23 cellular contexts compared by ENCODE assay signal in genomic region chr21:46489800-46490199, GRCh38. TPM values are rescaled to one million over a fixed set of nuclear protein-coding genes. Genes with fewer than 3 reads are reported as not detected.
DNase-seq lines count a peak whose midpoint lies in the region; ATAC-seq, FAIRE-seq and TF ChIP-seq lines count a peak whose summit lies in the region.
"Had no signal": no experiment of that assay in that cellular context is flagged by ENCODE, and none has a peak within 500 bp of the region (broad histone marks: within the 10 kb centered on the region; RNA-seq: fewer than 3 reads in every experiment).

No MANE protein-coding gene starts in this region.

- peaks cover 20% of the 10 kb centered on the region for H3K4me1 ChIP-seq in left ventricle myocardium inferior
- H3K4me1 ChIP-seq: BLaER1, Peyer's patch had no signal

- CTCF ChIA-PET in activated CD4-positive, alpha-beta T cell treated with anti-CD3 and anti-CD28 coated beads, Interleukin-2, amount 10 ng/mL, durations not matched to agents 7 days and 5 days (lab: Charles Lee) = interaction anchor here (1.8 kb wide), 1 partner anchor 9 kb away, joined by 3 read pairs; no protein-coding TSS in a partner anchor
- CTCF ChIA-PET in activated CD4-positive, alpha-beta memory T cell treated with anti-CD3 and anti-CD28 coated beads, Interleukin-2, amount 10 ng/mL, durations not matched to agents 7 days and 5 days (lab: Charles Lee) = interaction anchor here (0.8 kb wide), 1 partner anchor 147 kb away, joined by 3 read pairs; no protein-coding TSS in a partner anchor

- H3K27me3 Mint-ChIP-seq in activated CD4-positive, alpha-beta T cell treated with anti-CD3 and anti-CD28 coated beads, Interleukin-2, amount 10 ng/mL, durations not matched to agents 7 days and 5 days = no peaks in the 10 kb centered on the region
- no peaks in the 10 kb centered on the region for H3K27me3 Mint-ChIP-seq in nephron (ENCODE audit: low read depth)
- H3K27me3 Mint-ChIP-seq in activated CD4-positive, alpha-beta memory T cell treated with anti-CD3 and anti-CD28 coated beads, Interleukin-2, amount 10 ng/mL, durations not matched to agents 7 days and 5 days = no peaks in the 10 kb centered on the region
- H3K27me3 Mint-ChIP-seq: CD4-positive, alpha-beta memory T cell had no signal

- peaks cover 3% of the 10 kb centered on the region for H3K9me3 Mint-ChIP-seq in activated CD4-positive, alpha-beta T cell treated with anti-CD3 and anti-CD28 coated beads, Interleukin-2, amount 10 ng/mL, durations not matched to agents 7 days and 5 days
- peaks cover 3% of the 10 kb centered on the region for H3K9me3 Mint-ChIP-seq in nephron
- no peaks in the 10 kb centered on the region for H3K9me3 Mint-ChIP-seq in activated CD4-positive, alpha-beta memory T cell treated with anti-CD3 and anti-CD28 coated beads, Interleukin-2, amount 10 ng/mL, durations not matched to agents 7 days and 5 days

- H3K4me3 Mint-ChIP-seq in activated CD4-positive, alpha-beta T cell treated with anti-CD3 and anti-CD28 coated beads, Interleukin-2, amount 10 ng/mL, durations not matched to agents 7 days and 5 days = no peak overlapping the region
- H3K4me3 Mint-ChIP-seq in nephron = no peak overlapping the region
- no peak overlapping the region for H3K4me3 Mint-ChIP-seq in activated CD4-positive, alpha-beta memory T cell treated with anti-CD3 and anti-CD28 coated beads, Interleukin-2, amount 10 ng/mL, durations not matched to agents 7 days and 5 days
- H3K4me3 Mint-ChIP-seq: CD4-positive, alpha-beta memory T cell had no signal

- no peak for ATAC-seq in GM19035 (IDR thresholded peaks at IDR 0.05; ENCODE audit: unreplicated experiment)
- ATAC-seq: HCT116 had no signal

- H3K36me3 ChIP-seq in H7 (replicated peaks; ENCODE audit: control insufficient read depth, insufficient read depth, low read length) (peaks cover 1% of the 10 kb centered on the region; the same call in 1 of the 2 replicates), left ventricle myocardium inferior (peaks cover 54% of the 10 kb centered on the region)

- H3K4me3 ChIP-seq in H7 (ENCODE audit: insufficient read depth, low read depth, low read length) (no peak overlapping the region), left ventricle myocardium inferior (no peak overlapping the region)
- H3K4me3 ChIP-seq: BLaER1, Peyer's patch had no signal

- peak overlapping the region; percentile 16 for H3K27ac ChIP-seq in left ventricle myocardium inferior (replicated peaks)
- H3K27ac ChIP-seq: 22Rv1, BLaER1, HL-60, Peyer's patch had no signal

- POLR2A ChIA-PET in activated CD4-positive, alpha-beta T cell treated with anti-CD3 and anti-CD28 coated beads, Interleukin-2, amount 10 ng/mL, durations not matched to agents 7 days and 5 days (lab: Charles Lee) = no interaction called here
- POLR2A ChIA-PET in activated CD4-positive, alpha-beta memory T cell treated with anti-CD3 and anti-CD28 coated beads, Interleukin-2, amount 10 ng/mL, durations not matched to agents 7 days and 5 days (lab: Charles Lee) = no interaction called here

- peaks cover 8% of the 10 kb centered on the region for H3K4me1 Mint-ChIP-seq in activated CD4-positive, alpha-beta T cell treated with anti-CD3 and anti-CD28 coated beads, Interleukin-2, amount 10 ng/mL, durations not matched to agents 7 days and 5 days
- H3K4me1 Mint-ChIP-seq in nephron = peaks cover 8% of the 10 kb centered on the region
- peaks cover 2% of the 10 kb centered on the region for H3K4me1 Mint-ChIP-seq in activated CD4-positive, alpha-beta memory T cell treated with anti-CD3 and anti-CD28 coated beads, Interleukin-2, amount 10 ng/mL, durations not matched to agents 7 days and 5 days

- DNase-seq in activated CD4-positive, alpha-beta T cell treated with anti-CD3 and anti-CD28 coated beads, Interleukin-2, amount 10 ng/mL, durations not matched to agents 7 days and 5 days = no peak
- DNase-seq in activated CD4-positive, alpha-beta T cell treated with anti-CD3 and anti-CD28 coated beads for 48 hours = no peak
- DNase-seq in H7 (peak; percentile 48), left ventricle myocardium inferior (no peak), HTR-8/SVneo (ENCODE audit: insufficient read length, low spot score) (no peak)
- no peak for DNase-seq in activated CD4-positive, alpha-beta memory T cell treated with anti-CD3 and anti-CD28 coated beads, Interleukin-2, amount 10 ng/mL, durations not matched to agents 7 days and 5 days
- DNase-seq: ACHN; CD4-positive, alpha-beta memory T cell; GDM1; KG1; NCI-H1092 treated with DMSO at 0.1 percent for 48 hours; NCI-H1436 treated with DMSO at 0.1 percent for 48 hours; NCI-H2029; NCI-H226; NCI-H510A treated with DMSO at 0.1 percent for 48 hours; NCI-H774; Peyer's patch had no signal

- TF ChIP-seq CTCF in left ventricle myocardium inferior (IDR thresholded peaks at IDR 0.05; ENCODE audit: borderline replicate concordance) (no peak), nephron (IDR thresholded peaks at IDR 0.05; ENCODE audit: unreplicated experiment in 3 of 3) (no peak)

- H3K27me3 ChIP-seq in H7 (ENCODE audit: control insufficient read depth, insufficient read depth, low read length) (no peaks in the 10 kb centered on the region), left ventricle myocardium inferior (ENCODE audit: low read depth) (no peaks in the 10 kb centered on the region)
- H3K27me3 ChIP-seq: BLaER1, Peyer's patch had no signal

- no peaks in the 10 kb centered on the region for H3K9me3 ChIP-seq in left ventricle myocardium inferior (replicated peaks)
- H3K9me3 ChIP-seq: Peyer's patch had no signal

- no peak for FAIRE-seq in HTR-8/SVneo (lab: Jason Lieb, UNC)

- H3K36me3 Mint-ChIP-seq in activated CD4-positive, alpha-beta T cell treated with anti-CD3 and anti-CD28 coated beads, Interleukin-2, amount 10 ng/mL, durations not matched to agents 7 days and 5 days (ENCODE audit: low read depth) = peaks cover 52% of the 10 kb centered on the region
- peaks cover 55% of the 10 kb centered on the region for H3K36me3 Mint-ChIP-seq in nephron (ENCODE audit: low read depth)
- H3K36me3 Mint-ChIP-seq in activated CD4-positive, alpha-beta memory T cell treated with anti-CD3 and anti-CD28 coated beads, Interleukin-2, amount 10 ng/mL, durations not matched to agents 7 days and 5 days (ENCODE audit: low read depth) = peaks cover 57% of the 10 kb centered on the region

- intact Hi-C loops in left ventricle myocardium inferior (cut with micrococcal nuclease) = no loop called here

- peak overlapping the region; percentile 42 for H3K27ac Mint-ChIP-seq in activated CD4-positive, alpha-beta T cell treated with anti-CD3 and anti-CD28 coated beads, Interleukin-2, amount 10 ng/mL, durations not matched to agents 7 days and 5 days
- H3K27ac Mint-ChIP-seq in nephron = peak overlapping the region in 2 of 3 experiments; percentile 26 to 73
- H3K27ac Mint-ChIP-seq in activated CD4-positive, alpha-beta memory T cell treated with anti-CD3 and anti-CD28 coated beads, Interleukin-2, amount 10 ng/mL, durations not matched to agents 7 days and 5 days = no peak overlapping the region

RNA-seq across cellular contexts. Expression of gene DIP2A, which starts 31.1 kb away (rescaled TPM):
- 10 to 100 TPM; 57.6 to 62.1 TPM for total RNA-seq in activated CD4-positive, alpha-beta T cell treated with anti-CD3 and anti-CD28 coated beads, Interleukin-2, amount 10 ng/mL, durations not matched to agents 7 days and 5 days
- 19.4 and 30.2 TPM in 2 replicates for total RNA-seq in H7 (2014; rRNA removed; shearing (Covaris generic))
- 25.9 TPM for total RNA-seq in left ventricle myocardium inferior
- total RNA-seq in activated CD4-positive, alpha-beta memory T cell treated with anti-CD3 and anti-CD28 coated beads, Interleukin-2, amount 10 ng/mL, durations not matched to agents 7 days and 5 days = 10 to 100 TPM; 52.9 to 53.2 TPM
